13 cellular contexts compared by ENCODE assay signal in the genomic region with DNA sequence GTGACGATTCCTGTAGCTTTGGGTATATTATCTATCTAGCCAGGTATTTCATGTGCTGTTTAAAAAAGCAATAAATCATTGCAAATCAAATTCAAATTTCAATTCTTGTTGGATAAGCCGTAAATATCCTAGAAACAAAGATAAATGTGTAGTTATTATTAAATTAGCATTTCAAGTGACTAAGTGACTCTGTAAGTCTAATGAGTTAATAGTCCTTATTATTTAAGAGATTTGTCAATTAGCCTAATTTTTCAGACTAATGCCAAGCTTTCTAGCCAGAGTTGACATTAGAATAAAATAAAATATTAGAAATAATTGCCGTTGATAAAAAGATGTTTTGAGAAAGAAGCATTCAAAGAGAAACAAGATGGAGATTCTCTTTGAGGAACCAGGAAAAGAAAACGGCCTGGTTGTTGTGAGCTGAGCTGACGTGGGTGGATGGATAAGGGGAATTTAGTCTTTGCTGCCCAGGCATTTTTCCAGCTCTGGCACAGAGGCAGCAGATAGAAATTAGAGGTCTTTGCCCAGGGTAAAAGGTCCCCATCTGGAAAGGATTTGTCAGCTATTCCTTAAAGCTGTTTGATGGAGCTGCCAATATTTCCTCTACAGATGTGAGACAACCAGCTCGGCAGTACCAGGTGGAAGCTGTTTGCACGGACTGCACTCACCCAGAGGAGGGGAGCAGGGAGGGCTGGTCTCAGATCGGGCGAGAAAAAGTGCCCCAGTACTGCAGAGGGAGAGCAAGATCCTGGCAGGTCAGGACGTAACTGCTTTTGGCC.
DNase-seq lines count a peak whose midpoint lies in the region; ATAC-seq and TF ChIP-seq lines count a peak whose summit lies in the region.
"Had no signal": no experiment of that assay in that cellular context is flagged by ENCODE, and none has a peak within 500 bp of the region (broad histone marks: within the 10 kb centered on the region; RNA-seq: fewer than 3 reads in every experiment).

No MANE protein-coding gene starts in this region.

- H3K9me3 ChIP-seq in thyroid gland (no peaks in the 10 kb centered on the region), testis (no peaks in the 10 kb centered on the region)

- ATAC-seq in left lobe of liver, result peak; percentile 68
- no peak for ATAC-seq in GM18502 (IDR thresholded peaks at IDR 0.05; ENCODE audit: poor library complexity, unreplicated experiment)
- no peak for ATAC-seq in GM18519 (IDR thresholded peaks at IDR 0.05; ENCODE audit: low FRiP score, unreplicated experiment)
- ATAC-seq: activated naive CD8-positive, alpha-beta T cell treated with anti-CD3 and anti-CD28 coated beads, Interleukin-2, amount 50 U/mL, for 24 hours; K562; T-cell had no signal

- TF ChIP-seq POLR2A in thyroid gland (IDR thresholded peaks at IDR 0.05), result no peak
- no peak for TF ChIP-seq POLR2A in testis (IDR thresholded peaks at IDR 0.05)

- H3K4me3 Mint-ChIP-seq in mesothelial cell of epicardium, result no peak overlapping the region
- H3K4me3 Mint-ChIP-seq: activated CD4-positive, alpha-beta memory T cell treated with anti-CD3 and anti-CD28 coated beads, Interleukin-2, amount 10 ng/mL, durations not matched to agents 7 days and 5 days; activated naive CD8-positive, alpha-beta T cell treated with anti-CD3 and anti-CD28 coated beads, Interleukin-2, amount 50 U/mL, for 24 hours; T-cell had no signal

- no peak overlapping the region for H3K4me3 ChIP-seq in thyroid gland (replicated peaks in 1 of 3)
- no peak overlapping the region for H3K4me3 ChIP-seq in testis
- H3K4me3 ChIP-seq: K562, sigmoid colon had no signal

- H3K27me3 Mint-ChIP-seq in mesothelial cell of epicardium (ENCODE audit: low read depth), result no peaks in the 10 kb centered on the region

- H3K27ac ChIP-seq in thyroid gland (peak overlapping the region; percentile 59 to 75 (median 67)), testis (peak overlapping the region in 1 of 2 donors; percentile 60)
- H3K27ac ChIP-seq: sigmoid colon had no signal

- peaks cover 5% of the 10 kb centered on the region for H3K36me3 Mint-ChIP-seq in mesothelial cell of epicardium
- H3K36me3 Mint-ChIP-seq: T-cell had no signal

- H3K4me1 ChIP-seq in thyroid gland (peaks cover 10 to 26% of the 10 kb centered on the region in 2 donors), testis (peaks cover 4% of the 10 kb centered on the region)
- H3K4me1 ChIP-seq: sigmoid colon had no signal

- TF ChIP-seq CTCF in thyroid gland (IDR thresholded peaks at IDR 0.05), result no peak
- no peak for TF ChIP-seq CTCF in mesothelial cell of epicardium (IDR thresholded peaks at IDR 0.05; ENCODE audit: unreplicated experiment)
- no peak for TF ChIP-seq CTCF in testis (IDR thresholded peaks at IDR 0.05)

- WGBS in thyroid gland, 2 donors, result 43 to 45% methylated on average over 10 of the region's 10 CpGs
- 62 to 67% methylated on average over 10 of the region's 10 CpGs for WGBS in testis, 2 donors

- intact Hi-C loops in thyroid gland (cut with DNase I) (no loop called here), testis (cut with DNase I; ENCODE audit: low total_unique reads) (no loop called here)

- H3K27me3 ChIP-seq in thyroid gland (no peaks in the 10 kb centered on the region), testis (no peaks in the 10 kb centered on the region)
- H3K27me3 ChIP-seq: sigmoid colon had no signal

- H3K27ac Mint-ChIP-seq in mesothelial cell of epicardium, result no peak overlapping the region
- H3K27ac Mint-ChIP-seq: activated CD4-positive, alpha-beta memory T cell treated with anti-CD3 and anti-CD28 coated beads, Interleukin-2, amount 10 ng/mL, durations not matched to agents 7 days and 5 days; activated naive CD8-positive, alpha-beta T cell treated with anti-CD3 and anti-CD28 coated beads, Interleukin-2, amount 50 U/mL, for 24 hours; T-cell had no signal

- peaks cover 16% of the 10 kb centered on the region for H3K4me1 Mint-ChIP-seq in mesothelial cell of epicardium
- H3K4me1 Mint-ChIP-seq: activated CD4-positive, alpha-beta memory T cell treated with anti-CD3 and anti-CD28 coated beads, Interleukin-2, amount 10 ng/mL, durations not matched to agents 7 days and 5 days; activated naive CD8-positive, alpha-beta T cell treated with anti-CD3 and anti-CD28 coated beads, Interleukin-2, amount 50 U/mL, for 24 hours; T-cell had no signal

- H3K9me3 Mint-ChIP-seq in mesothelial cell of epicardium, result peaks cover 19% of the 10 kb centered on the region

- no peaks in the 10 kb centered on the region for H3K36me3 ChIP-seq in thyroid gland
- no peaks in the 10 kb centered on the region for H3K36me3 ChIP-seq in testis (ENCODE audit: low read depth, missing control alignments)
- H3K36me3 ChIP-seq: sigmoid colon had no signal

- peak; percentile 61 to 89 for DNase-seq in NCI-H524 (lab: John Stamatoyannopoulos, UW)
- peak; percentile 75 for DNase-seq in dedifferentiated amniotic fluid mesenchymal stem cell (ENCODE audit: extremely low spot score)
- peak; percentile 56 for DNase-seq in left lobe of liver (ENCODE audit: low spot score)
- DNase-seq in thyroid gland, result peak; percentile 69 to 74
- no peak for DNase-seq in mesothelial cell of epicardium (ENCODE audit: low spot score in 2 of 2, unreplicated experiment in 2 of 2)
- DNase-seq in testis, result no peak
- DNase-seq: activated CD4-positive, alpha-beta memory T cell treated with anti-CD3 and anti-CD28 coated beads, Interleukin-2, amount 10 ng/mL, durations not matched to agents 7 days and 5 days; activated naive CD8-positive, alpha-beta T cell treated with anti-CD3 and anti-CD28 coated beads, Interleukin-2, amount 50 U/mL, for 24 hours; sigmoid colon; T-cell had no signal

Comparison
In these comparisons a context has a peak if more than half of its experiments do, and no peak if none do; other contexts are left out.
1. DNase-seq: peak in NCI-H524 (2 of 2), dedifferentiated amniotic fluid mesenchymal stem cell (single experiment), left lobe of liver (single experiment) and thyroid gland (2 of 2); none in mesothelial cell of epicardium (0 of 2) and testis (single experiment).